ENCODE assay signal across 12 cellular contexts in the genomic region with DNA sequence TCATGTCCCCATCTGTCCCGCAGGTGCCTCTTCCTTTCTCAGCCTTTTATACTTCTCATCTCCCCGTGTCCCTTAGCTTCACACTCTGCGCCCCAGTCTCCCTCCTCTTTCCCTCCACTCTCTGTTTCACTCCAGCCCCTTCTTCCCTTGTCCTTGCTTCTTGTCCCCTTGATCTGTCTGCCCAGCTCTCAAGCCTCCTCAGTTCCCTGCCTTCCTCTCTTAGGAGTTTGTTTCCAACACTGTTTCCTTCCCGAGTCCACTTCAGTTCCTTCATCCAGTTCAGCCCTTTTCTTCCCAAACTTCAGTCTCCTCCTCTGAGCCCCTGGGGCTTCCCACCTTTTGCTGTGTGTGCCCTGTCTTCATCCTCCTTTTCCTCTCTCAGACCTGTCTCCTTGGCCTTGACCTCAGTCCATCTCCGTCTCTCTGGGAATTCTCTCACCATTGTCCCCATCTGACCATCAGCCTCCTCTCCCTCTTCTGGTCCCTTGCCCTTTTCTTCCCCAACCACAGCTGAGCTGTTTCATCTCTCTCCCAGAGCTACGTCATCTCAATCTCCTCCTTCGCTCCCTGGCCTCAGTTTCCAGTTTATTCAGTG. TPM values are rescaled to one million over a fixed set of nuclear protein-coding genes. Genes with fewer than 3 reads are reported as not detected.
DNase-seq lines count a peak whose midpoint lies in the region; ATAC-seq, FAIRE-seq and TF ChIP-seq lines count a peak whose summit lies in the region.
"Had no signal": no experiment of that assay in that cellular context is flagged by ENCODE, and none has a peak within 500 bp of the region (broad histone marks: within the 10 kb centered on the region; RNA-seq: fewer than 3 reads in every experiment).

No MANE protein-coding gene starts in this region.

- no peaks in the 10 kb centered on the region for H3K36me3 ChIP-seq in astrocyte (ENCODE audit: insufficient read depth, low read length)

- H3K9ac ChIP-seq in astrocyte (ENCODE audit: low read length): peak overlapping the region; percentile 8

- no peak overlapping the region for H3K4me3 ChIP-seq in astrocyte (ENCODE audit: insufficient read depth, low read depth, low read length)
- H3K4me3 ChIP-seq: GM12878 had no signal

- ATAC-seq in HG02840 (IDR thresholded peaks at IDR 0.05; ENCODE audit: low FRiP score, unreplicated experiment): no peak
- no peak for ATAC-seq in HG03025 (IDR thresholded peaks at IDR 0.05; ENCODE audit: low FRiP score, unreplicated experiment)
- ATAC-seq: GM12878 had no signal

- H3K4me1 ChIP-seq in astrocyte (ENCODE audit: insufficient read depth, low read length): peaks cover 43% of the 10 kb centered on the region

- no peaks in the 10 kb centered on the region for H3K36me3 Mint-ChIP-seq in activated CD4-positive, alpha-beta T cell treated with anti-CD3 and anti-CD28 coated beads, Interleukin-2, amount 10 ng/mL, durations not matched to agents 24 days and 14 days (ENCODE audit: low read depth)
- H3K36me3 Mint-ChIP-seq in astrocyte (ENCODE audit: low read depth, unreplicated experiment) (peaks cover 4% of the 10 kb centered on the region), mesothelial cell of epicardium (no peaks in the 10 kb centered on the region)

- peaks cover 3% of the 10 kb centered on the region for H3K27me3 Mint-ChIP-seq in activated CD4-positive, alpha-beta T cell treated with anti-CD3 and anti-CD28 coated beads, Interleukin-2, amount 10 ng/mL, durations not matched to agents 24 days and 14 days
- H3K27me3 Mint-ChIP-seq in astrocyte (ENCODE audit: low read depth, unreplicated experiment) (no peaks in the 10 kb centered on the region), mesothelial cell of epicardium (ENCODE audit: low read depth) (no peaks in the 10 kb centered on the region)

- peak overlapping the region; percentile 42 for H3K4me2 ChIP-seq in astrocyte (ENCODE audit: low read length)

- no peaks in the 10 kb centered on the region for H3K27me3 ChIP-seq in astrocyte (ENCODE audit: insufficient read depth, low read length)

- H3K27ac Mint-ChIP-seq in activated CD4-positive, alpha-beta T cell treated with anti-CD3 and anti-CD28 coated beads, Interleukin-2, amount 10 ng/mL, durations not matched to agents 24 days and 14 days: peak overlapping the region; percentile 31
- H3K27ac Mint-ChIP-seq in astrocyte (ENCODE audit: unreplicated experiment) (peak overlapping the region; percentile 94), mesothelial cell of epicardium (peak overlapping the region; percentile 98)

- H3K9me3 Mint-ChIP-seq in activated CD4-positive, alpha-beta T cell treated with anti-CD3 and anti-CD28 coated beads, Interleukin-2, amount 10 ng/mL, durations not matched to agents 24 days and 14 days: no peaks in the 10 kb centered on the region
- H3K9me3 Mint-ChIP-seq in astrocyte (ENCODE audit: unreplicated experiment) (peaks cover 3% of the 10 kb centered on the region), mesothelial cell of epicardium (no peaks in the 10 kb centered on the region)

- peaks cover 54% of the 10 kb centered on the region for H3K4me1 Mint-ChIP-seq in activated CD4-positive, alpha-beta T cell treated with anti-CD3 and anti-CD28 coated beads, Interleukin-2, amount 10 ng/mL, durations not matched to agents 24 days and 14 days
- H3K4me1 Mint-ChIP-seq in astrocyte (ENCODE audit: low read depth, unreplicated experiment) (peaks cover 44% of the 10 kb centered on the region), mesothelial cell of epicardium (peaks cover 74% of the 10 kb centered on the region)

- H2AFZ ChIP-seq in astrocyte (ENCODE audit: low read depth, low read length): peak overlapping the region; percentile 23

- no peak for DNase-seq in activated CD4-positive, alpha-beta T cell treated with anti-CD3 and anti-CD28 coated beads, Interleukin-2, amount 10 ng/mL, durations not matched to agents 24 days and 14 days
- DNase-seq in activated CD4-positive, alpha-beta T cell treated with anti-CD3 and anti-CD28 coated beads, Interleukin-2, amount 50 U/mL, for 48 hours: no peak
- DNase-seq in astrocyte (ENCODE audit: low read depth) (no peak), mesothelial cell of epicardium (ENCODE audit: low spot score in 2 of 2, unreplicated experiment in 2 of 2) (no peak), NCI-H524 treated with DMSO at 0.1 percent for 48 hours (lab: John Stamatoyannopoulos, UW) (no peak)
- DNase-seq: ACHN, amniotic stem cell had no signal

- H3K4me3 Mint-ChIP-seq in activated CD4-positive, alpha-beta T cell treated with anti-CD3 and anti-CD28 coated beads, Interleukin-2, amount 10 ng/mL, durations not matched to agents 24 days and 14 days: no peak overlapping the region
- H3K4me3 Mint-ChIP-seq in astrocyte (ENCODE audit: unreplicated experiment): peak overlapping the region; percentile 80
- peak overlapping the region; percentile 72 for H3K4me3 Mint-ChIP-seq in mesothelial cell of epicardium

- no peak overlapping the region for H3K27ac ChIP-seq in astrocyte (ENCODE audit: low read depth, low read length)
- peak overlapping the region; percentile 94 for H3K27ac ChIP-seq in temporal lobe (ENCODE audit: low read depth, low read length)
- H3K27ac ChIP-seq: HL-60 had no signal

- no peaks in the 10 kb centered on the region for H4K20me1 ChIP-seq in astrocyte (ENCODE audit: insufficient read depth, low read length)

- intact Hi-C loops in activated CD4-positive, alpha-beta T cell treated with anti-CD3 and anti-CD28 coated beads, Interleukin-2, amount 10 ng/mL, durations not matched to agents 24 days and 14 days (cut with micrococcal nuclease): no loop called here

- H3K79me2 ChIP-seq in astrocyte (ENCODE audit: insufficient read depth, low read length): peaks cover 17% of the 10 kb centered on the region

- no peaks in the 10 kb centered on the region for H3K9me3 ChIP-seq in astrocyte (ENCODE audit: insufficient read depth, low read depth, low read length)

- TF ChIP-seq CTCF in astrocyte (IDR thresholded peaks at IDR 0.05; ENCODE audit: insufficient read depth, low read depth, low read length) (no peak), mesothelial cell of epicardium (IDR thresholded peaks at IDR 0.05; ENCODE audit: unreplicated experiment) (no peak)

- FAIRE-seq in astrocyte (lab: Jason Lieb, UNC): no peak
- FAIRE-seq: GM12878 had no signal

RNA-seq across cellular contexts. Expression of a gene that starts 2.8 kb away (rescaled TPM):
- total RNA-seq in activated CD4-positive, alpha-beta T cell treated with anti-CD3 and anti-CD28 coated beads, Interleukin-2, amount 10 ng/mL, durations not matched to agents 24 days and 14 days: 18.8 and 22.9 TPM in 2 replicates
- total RNA-seq in astrocyte (144 and 156 TPM in 2 replicates), mesothelial cell of epicardium (344 to 351 TPM (median 349 TPM) in 3 replicates), temporal lobe (147 TPM)

RNA-seq across cellular contexts. Expression of a gene that starts 26.5 kb away (rescaled TPM):
- total RNA-seq in activated CD4-positive, alpha-beta T cell treated with anti-CD3 and anti-CD28 coated beads, Interleukin-2, amount 10 ng/mL, durations not matched to agents 24 days and 14 days: 58.7 and 60.3 TPM in 2 replicates
- total RNA-seq in astrocyte (34.3 and 41.3 TPM in 2 replicates), mesothelial cell of epicardium (62.1 to 65.4 TPM (median 62.2 TPM) in 3 replicates), temporal lobe (20.7 TPM)

RNA-seq across cellular contexts. Expression of a gene that starts 32.5 kb away (rescaled TPM):
- total RNA-seq in activated CD4-positive, alpha-beta T cell treated with anti-CD3 and anti-CD28 coated beads, Interleukin-2, amount 10 ng/mL, durations not matched to agents 24 days and 14 days: 74.8 and 84.2 TPM in 2 replicates
- total RNA-seq in astrocyte (19.8 and 21.6 TPM in 2 replicates), mesothelial cell of epicardium (62.1 to 70.6 TPM (median 67.4 TPM) in 3 replicates), temporal lobe (23.4 TPM)

RNA-seq across cellular contexts. Expression of a gene that starts 50.5 kb away (rescaled TPM):
- not detected in 2 replicates for total RNA-seq in activated CD4-positive, alpha-beta T cell treated with anti-CD3 and anti-CD28 coated beads, Interleukin-2, amount 10 ng/mL, durations not matched to agents 24 days and 14 days
- total RNA-seq in astrocyte (not detected in 2 replicates), mesothelial cell of epicardium (not detected in 3 replicates), temporal lobe (not detected)

RNA-seq across cellular contexts. Expression of a gene that starts 59.3 kb away (rescaled TPM):
- total RNA-seq in activated CD4-positive, alpha-beta T cell treated with anti-CD3 and anti-CD28 coated beads, Interleukin-2, amount 10 ng/mL, durations not matched to agents 24 days and 14 days: not detected in 2 replicates
- total RNA-seq in astrocyte (not detected in 2 replicates), mesothelial cell of epicardium (not detected in 3 replicates), temporal lobe (not detected)

Comparison
In these comparisons a context has a peak if more than half of its experiments do, and no peak if none do; other contexts are left out.
1. H3K27ac Mint-ChIP-seq: peak in every context shown above with its lines; median percentile 98 in mesothelial cell of epicardium; 94 in astrocyte; 31 in activated CD4-positive, alpha-beta T cell treated with anti-CD3 and anti-CD28 coated beads, Interleukin-2, amount 10 ng/mL, durations not matched to agents 24 days and 14 days.